Comparison of ENCODE assay signal across 25 cellular contexts in the genomic region with DNA sequence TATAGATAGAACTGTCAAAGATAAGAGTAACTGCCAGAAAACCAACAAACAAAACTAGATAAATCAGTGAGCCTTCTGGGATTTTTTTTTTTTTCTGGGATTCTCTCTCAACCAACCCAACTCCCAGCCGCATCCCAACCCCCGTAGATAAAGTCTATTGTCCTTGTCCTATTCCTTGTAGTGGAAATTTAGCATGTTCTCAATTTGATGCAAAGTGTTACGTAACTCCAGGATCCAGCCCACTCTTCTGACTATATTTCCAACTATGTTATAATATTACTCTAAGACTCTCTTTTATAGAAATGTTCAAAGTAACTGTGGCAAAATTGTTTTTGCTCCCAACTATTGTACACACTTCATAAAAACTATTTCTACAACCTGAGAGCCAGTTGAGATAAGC. TPM values are rescaled to one million over a fixed set of nuclear protein-coding genes. Genes with fewer than 3 reads are reported as not detected.
DNase-seq lines count a peak whose midpoint lies in the region; ATAC-seq, FAIRE-seq and TF ChIP-seq lines count a peak whose summit lies in the region.
"Had no signal": no experiment of that assay in that cellular context is flagged by ENCODE, and none has a peak within 500 bp of the region (broad histone marks: within the 10 kb centered on the region; RNA-seq: fewer than 3 reads in every experiment).

No MANE protein-coding gene starts in this region.

- H2AFZ ChIP-seq in IMR-90 (replicated peaks; ENCODE audit: low read length, poor library complexity) (no peak overlapping the region), H1 (ENCODE audit: low read length) (no peak overlapping the region)

- H3K9ac ChIP-seq in IMR-90 (ENCODE audit: low read depth, low read length) (no peak overlapping the region), H1 (replicated peaks in 1 of 4; ENCODE audit: extremely low read depth in 1 of 4, low read depth in 3 of 4, low read length in 3 of 4) (no peak overlapping the region)
- H3K9ac ChIP-seq: BLaER1 treated with 17β-estradiol and CSF1 and Interleukin-3, amounts not matched to agents 10 nM and 100 nM had no signal

- H3K4ac ChIP-seq in IMR-90 (ENCODE audit: low read depth, low read length), result no peak overlapping the region
- no peak overlapping the region for H3K4ac ChIP-seq in H1 (replicated peaks; ENCODE audit: insufficient read length, low read depth, low read length)

- H4K20me1 ChIP-seq in IMR-90 (ENCODE audit: insufficient read depth, low read length) (no peaks in the 10 kb centered on the region), H1 (replicated peaks in 1 of 2; ENCODE audit: control insufficient read depth in 1 of 2, insufficient read depth in 2 of 2, low read length in 2 of 2) (no peaks in the 10 kb centered on the region)
- H4K20me1 ChIP-seq: BLaER1 treated with 17β-estradiol and CSF1 and Interleukin-3, amounts not matched to agents 10 nM and 100 nM had no signal

- ATAC-seq in IMR-90 (ENCODE audit: low read depth), result no peak
- ATAC-seq: CD8-positive, alpha-beta T cell; GM12878 had no signal

- TF ChIP-seq CTCF in IMR-90 (conservative IDR thresholded peaks at IDR 0.05; ENCODE audit: low read depth, low read length) (no peak), H1 (IDR thresholded peaks at IDR 0.05; ENCODE audit: control extremely low read depth in 1 of 3, insufficient read depth in 1 of 3, low read depth in 1 of 3, low read length in 3 of 3) (no peak), fibroblast of the aortic adventitia (IDR thresholded peaks at IDR 0.05; ENCODE audit: insufficient read depth, low read length) (no peak), WERI-Rb-1 (IDR thresholded peaks at IDR 0.05; ENCODE audit: low read depth, low read length) (no peak)

- H3K79me1 ChIP-seq in IMR-90 (ENCODE audit: low read depth in 1 of 2, low read length in 2 of 2) (no peaks in the 10 kb centered on the region), H1 (ENCODE audit: low read depth, low read length) (no peaks in the 10 kb centered on the region)

- no peaks in the 10 kb centered on the region for H3K36me3 Mint-ChIP-seq in activated CD4-positive, alpha-beta T cell treated with anti-CD3 and anti-CD28 coated beads, Interleukin-2, amount 10 ng/mL, durations not matched to agents 7 days and 5 days (ENCODE audit: low read depth)
- H3K36me3 Mint-ChIP-seq: CD8-positive, alpha-beta T cell had no signal

- H3K56ac ChIP-seq in IMR-90 (ENCODE audit: extremely low read depth, insufficient read depth, low read length), result no peak overlapping the region
- no peak overlapping the region for H3K56ac ChIP-seq in H1 (replicated peaks; ENCODE audit: insufficient read length, low read depth, low read length)

- H2AK5ac ChIP-seq in IMR-90 (ENCODE audit: low read depth, low read length), result no peak overlapping the region
- H2AK5ac ChIP-seq in H1 (ENCODE audit: low read depth, low read length), result no peak overlapping the region

- H3K36me3 ChIP-seq in IMR-90 (ENCODE audit: control insufficient read depth, insufficient read depth, low read length) (no peaks in the 10 kb centered on the region), H1 (ENCODE audit: control insufficient read depth in 2 of 4, insufficient read depth in 4 of 4, low read length in 3 of 4) (no peaks in the 10 kb centered on the region; a peak in 2 of 8 replicates), WERI-Rb-1 (no peaks in the 10 kb centered on the region)
- H3K36me3 ChIP-seq: BLaER1 treated with 17β-estradiol and CSF1 and Interleukin-3, amounts not matched to agents 10 nM and 100 nM had no signal

- POLR2A ChIA-PET in IMR-90 (lab: Charles Lee; ENCODE audit: unreplicated experiment) (no interaction called here), H1 (lab: Charles Lee; ENCODE audit: partially characterized antibody) (no interaction called here)
- POLR2A ChIA-PET in activated CD4-positive, alpha-beta T cell treated with anti-CD3 and anti-CD28 coated beads, Interleukin-2, amount 10 ng/mL, durations not matched to agents 7 days and 5 days (lab: Charles Lee), result no interaction called here

- peaks cover 16% of the 10 kb centered on the region for H3K27me3 Mint-ChIP-seq in activated CD4-positive, alpha-beta T cell treated with anti-CD3 and anti-CD28 coated beads, Interleukin-2, amount 10 ng/mL, durations not matched to agents 7 days and 5 days

- H3K14ac ChIP-seq in IMR-90 (replicated peaks; ENCODE audit: low read depth, low read length), result no peak overlapping the region
- no peak overlapping the region for H3K14ac ChIP-seq in H1 (ENCODE audit: insufficient read length)

- H3K79me2 ChIP-seq in H1 (ENCODE audit: control insufficient read depth in 1 of 2, insufficient read depth in 2 of 2, low read length in 2 of 2), result no peaks in the 10 kb centered on the region

- intact Hi-C loops in IMR-90 (cut with micrococcal nuclease), result loop anchor here (5.0 kb wide), 1 partner anchor 337 kb away; no protein-coding TSS in a partner anchor

- no TSS peak for BruUV-seq in IMR-90 (replicated peaks; lab: Mats Ljungman, UMichigan)

- no peak overlapping the region for H4K8ac ChIP-seq in IMR-90 (ENCODE audit: low read depth in 2 of 2, low read length in 2 of 2)
- H4K8ac ChIP-seq in H1 (ENCODE audit: extremely low read depth, insufficient read depth, low read length), result no peak overlapping the region

- H2BK5ac ChIP-seq in IMR-90 (ENCODE audit: low read depth, low read length, poor library complexity, severe bottlenecking) (no peak overlapping the region), H1 (ENCODE audit: low read depth, low read length) (no peak overlapping the region)

- H3K27me3 ChIP-seq in IMR-90 (ENCODE audit: control insufficient read depth, insufficient read depth, low read length), result peaks cover 2% of the 10 kb centered on the region; the same call in 1 of the 2 replicates
- no peaks in the 10 kb centered on the region for H3K27me3 ChIP-seq in H1 (replicated peaks in 1 of 4; ENCODE audit: control insufficient read depth in 3 of 4, extremely low read depth in 1 of 4, insufficient read depth in 3 of 4, low read length in 3 of 4)
- H3K27me3 ChIP-seq in WERI-Rb-1 (ENCODE audit: insufficient read depth, low read depth, severe bottlenecking), result peaks cover 9% of the 10 kb centered on the region
- H3K27me3 ChIP-seq: BLaER1 treated with 17β-estradiol and CSF1 and Interleukin-3, amounts not matched to agents 10 nM and 100 nM had no signal

- H2BK12ac ChIP-seq in H1 (ENCODE audit: low read depth, low read length), result no peak overlapping the region

- H3K4me1 Mint-ChIP-seq in activated CD4-positive, alpha-beta T cell treated with anti-CD3 and anti-CD28 coated beads, Interleukin-2, amount 10 ng/mL, durations not matched to agents 7 days and 5 days, result no peaks in the 10 kb centered on the region
- H3K4me1 Mint-ChIP-seq: B cell had no signal

- no CpG with 5 or more reads among the region's 3 CpGs for WGBS in IMR-90 (ENCODE audit: extremely low coverage in 2 of 2, insufficient read length in 1 of 2), 2 experiments
- WGBS in H1 (ENCODE audit: extremely low coverage in 1 of 2, insufficient coverage in 1 of 2, insufficient read length in 1 of 2, insufficient replicate concordance in 2 of 2, low coverage in 1 of 2, low lambda C conversion rate in 2 of 2, missing lambda C conversion rate in 1 of 2), 2 experiments, result 94% methylated on average over 3 of the region's 3 CpGs; no CpG with 5 or more reads in 1 of the 2 experiments

- H3K4me1 ChIP-seq in IMR-90 (ENCODE audit: control insufficient read depth, insufficient read depth, low read length), result peaks cover 4% of the 10 kb centered on the region
- H3K4me1 ChIP-seq in H1 (replicated peaks in 1 of 4; ENCODE audit: control insufficient read depth in 3 of 4, insufficient read depth in 4 of 4, low read length in 3 of 4), result no peaks in the 10 kb centered on the region
- H3K4me1 ChIP-seq: BLaER1 treated with 17β-estradiol and CSF1 and Interleukin-3, amounts not matched to agents 10 nM and 100 nM; Caco-2 had no signal

- H4K5ac ChIP-seq in IMR-90 (ENCODE audit: low read depth, low read length) (no peak overlapping the region), H1 (ENCODE audit: insufficient read length, low read depth, low read length) (no peak overlapping the region)

- H2BK15ac ChIP-seq in IMR-90 (ENCODE audit: low read depth, low read length) (no peak overlapping the region), H1 (ENCODE audit: low read length) (no peak overlapping the region)

- H3K27ac Mint-ChIP-seq in activated CD4-positive, alpha-beta T cell treated with anti-CD3 and anti-CD28 coated beads, Interleukin-2, amount 10 ng/mL, durations not matched to agents 7 days and 5 days, result no peak overlapping the region
- H3K27ac Mint-ChIP-seq: B cell; CD4-positive, alpha-beta T cell; CD8-positive, alpha-beta T cell had no signal

- H3K9me1 ChIP-seq in IMR-90 (ENCODE audit: insufficient read depth, low read length), result no peaks in the 10 kb centered on the region

- no peak overlapping the region for H4K91ac ChIP-seq in IMR-90 (ENCODE audit: insufficient read depth, low read depth, low read length)
- H4K91ac ChIP-seq in H1 (replicated peaks; ENCODE audit: insufficient read length, low read length), result no peak overlapping the region

- no peak overlapping the region for H2AK9ac ChIP-seq in IMR-90 (replicated peaks; ENCODE audit: low read depth, low read length, poor library complexity)

- no peak overlapping the region for H2BK120ac ChIP-seq in IMR-90 (ENCODE audit: low read depth, low read length)
- H2BK120ac ChIP-seq in H1 (replicated peaks; ENCODE audit: low read depth, low read length), result no peak overlapping the region

- H3K27ac ChIP-seq in IMR-90 (ENCODE audit: insufficient read depth, low read length) (no peak overlapping the region), H1 (ENCODE audit: low read depth, low read length) (no peak overlapping the region), WERI-Rb-1 (no peak overlapping the region)
- H3K27ac ChIP-seq: BLaER1 treated with 17β-estradiol and CSF1 and Interleukin-3, amounts not matched to agents 10 nM and 100 nM; C4-2B had no signal

- dilution Hi-C loops in IMR-90 (cut with HindIII; ENCODE audit: low sequenced_read_pairs, unreplicated experiment), result no loop called here

- TF ChIP-seq POLR2A in IMR-90 (IDR thresholded peaks at IDR 0.05; ENCODE audit: low read depth, low read length) (no peak), H1 (IDR thresholded peaks at IDR 0.05; ENCODE audit: control extremely low read depth in 1 of 2, low read depth in 2 of 2, low read length in 2 of 2) (no peak)

- DNase-seq in IMR-90, result no peak
- no peak for DNase-seq in H1 (ENCODE audit: low read depth in 1 of 2, low spot score in 2 of 2)
- peak; percentile 60 for DNase-seq in fibroblast of the aortic adventitia (ENCODE audit: low read depth)
- DNase-seq in WERI-Rb-1, result no peak
- no peak for DNase-seq in NCI-H1417 (lab: John Stamatoyannopoulos, UW)
- DNase-seq in NCI-H446 treated with DMSO at 0.1 percent for 48 hours (lab: John Stamatoyannopoulos, UW), result no peak
- no peak for DNase-seq in activated CD4-positive, alpha-beta T cell treated with anti-CD3 and anti-CD28 coated beads, Interleukin-2, amount 10 ng/mL, durations not matched to agents 7 days and 5 days
- DNase-seq: 8988T; ACHN; AML-193; Caco-2; Calu3; CD4-positive, alpha-beta T cell; CD8-positive, alpha-beta T cell; DMS79 treated with DMSO at 0.1 percent for 48 hours had no signal

- in situ Hi-C loops in IMR-90 (cut with MboI; ENCODE audit: low sequenced_read_pairs), result no loop called here

- CTCF ChIA-PET in IMR-90 (lab: Yijun Ruan, JAX) (interaction anchor here (0.7 kb wide), 1 partner anchor 178 kb away, joined by 3 read pairs; no protein-coding TSS in a partner anchor), H1 (lab: Charles Lee; ENCODE audit: partially characterized antibody) (interaction anchor here (1.2 kb wide), 2 partner anchors 18 to 30 kb away, joined by 4 read pairs; no protein-coding TSS in a partner anchor)
- CTCF ChIA-PET in activated CD4-positive, alpha-beta T cell treated with anti-CD3 and anti-CD28 coated beads, Interleukin-2, amount 10 ng/mL, durations not matched to agents 7 days and 5 days (lab: Charles Lee), result interaction anchor here (0.7 kb wide), 1 partner anchor 378 kb away, joined by 4 read pairs; no protein-coding TSS in a partner anchor

- no peak overlapping the region for H3K4me3 Mint-ChIP-seq in activated CD4-positive, alpha-beta T cell treated with anti-CD3 and anti-CD28 coated beads, Interleukin-2, amount 10 ng/mL, durations not matched to agents 7 days and 5 days
- H3K4me3 Mint-ChIP-seq: B cell; CD4-positive, alpha-beta T cell; CD8-positive, alpha-beta T cell had no signal

- no peaks in the 10 kb centered on the region for H3K23me2 ChIP-seq in H1 (ENCODE audit: low read depth, low read length)

- H3K18ac ChIP-seq in IMR-90 (ENCODE audit: low read depth, low read length), result no peak overlapping the region
- no peak overlapping the region for H3K18ac ChIP-seq in H1 (ENCODE audit: extremely low read depth, low read length)

- H3K4me3 ChIP-seq in IMR-90 (ENCODE audit: insufficient read depth, low read depth, low read length), result no peak overlapping the region
- no peak overlapping the region for H3K4me3 ChIP-seq in H1 (ENCODE audit: extremely low read depth in 1 of 4, insufficient read depth in 2 of 4, low read depth in 3 of 4, low read length in 4 of 4)
- no peak overlapping the region for H3K4me3 ChIP-seq in fibroblast of the aortic adventitia (ENCODE audit: low read depth, low read length)
- H3K4me3 ChIP-seq in WERI-Rb-1 (ENCODE audit: low read depth, low read length), result no peak overlapping the region
- H3K4me3 ChIP-seq: BLaER1 treated with 17β-estradiol and CSF1 and Interleukin-3, amounts not matched to agents 10 nM and 100 nM; GM12878 had no signal

- peaks cover 6% of the 10 kb centered on the region for H3K9me3 Mint-ChIP-seq in activated CD4-positive, alpha-beta T cell treated with anti-CD3 and anti-CD28 coated beads, Interleukin-2, amount 10 ng/mL, durations not matched to agents 7 days and 5 days

- no peak for FAIRE-seq in H1 (lab: Jason Lieb, UNC)
- FAIRE-seq: A204.1, D721Med, G401.6, GM12878, GM12892, GM18507 had no signal

- TF ChIP-seq EP300 in Ishikawa (IDR thresholded peaks at IDR 0.05; ENCODE audit: borderline replicate concordance), result no peak
- TF ChIP-seq EP300 in H1 (IDR thresholded peaks at IDR 0.05; ENCODE audit: borderline replicate concordance in 1 of 2, low read depth in 2 of 2, low read length in 2 of 2), result no peak

- no peak overlapping the region for H3K4me2 ChIP-seq in IMR-90 (ENCODE audit: low read depth, low read length)
- H3K4me2 ChIP-seq in H1 (ENCODE audit: insufficient read depth in 1 of 2, low read depth in 2 of 2, low read length in 2 of 2), result no peak overlapping the region
- H3K4me2 ChIP-seq: BLaER1 treated with 17β-estradiol and CSF1 and Interleukin-3, amounts not matched to agents 10 nM and 100 nM had no signal

- H3K9me3 ChIP-seq in IMR-90 (ENCODE audit: control insufficient read depth, insufficient read depth, low read length) (0 out of 2 replicates have a peak, but pooled peaks cover 2% of the 10 kb centered on the region), H1 (ENCODE audit: insufficient read depth in 2 of 2, low read depth in 1 of 2, low read length in 1 of 2) (peaks cover 4 to 6% of the 10 kb centered on the region in 2 experiments; a peak in 2 of 4 replicates), WERI-Rb-1 (ENCODE audit: severe bottlenecking) (peaks cover 24% of the 10 kb centered on the region)

- H2BK20ac ChIP-seq in IMR-90 (ENCODE audit: low read depth, low read length) (no peak overlapping the region), H1 (ENCODE audit: low read length) (no peak overlapping the region)

- TF ChIP-seq RAD21 in IMR-90 (IDR thresholded peaks at IDR 0.05; ENCODE audit: low read length) (no peak), Ishikawa (IDR thresholded peaks at IDR 0.05; ENCODE audit: low read depth) (no peak), H1 (IDR thresholded peaks at IDR 0.05 in 1 of 2, conservative IDR thresholded peaks at IDR 0.05 in 1 of 2; ENCODE audit: low read depth in 2 of 2, low read length in 2 of 2) (no peak)

- H3K23ac ChIP-seq in IMR-90 (ENCODE audit: low read depth, low read length) (no peak overlapping the region), H1 (ENCODE audit: insufficient read length) (no peak overlapping the region)

RNA-seq across cellular contexts. Expression of a gene that starts 15.4 kb away (rescaled TPM):
- total RNA-seq in IMR-90 (2012; rRNA removed) (72.2 and 92.1 TPM in 2 replicates), fibroblast of the aortic adventitia (ENCODE audit: low replicate concordance) (25.8 and 48.4 TPM in 2 replicates)
- polyA plus RNA-seq in IMR-90 (2012; rRNA removed) (14.2 and 15.3 TPM in 2 replicates), H1 (2011; rRNA removed) (53.7 and 56.4 TPM in 2 replicates)
- 8.3 and 11.6 TPM in 2 replicates for polyA plus RNA-seq in IMR-90 (2012; cell fraction: cytosol; rRNA removed)
- polyA plus RNA-seq in IMR-90 (2012; cell fraction: nucleus; rRNA removed; ENCODE audit: low replicate concordance), result 6.4 and 14.9 TPM in 2 replicates
- 113 and 119 TPM in 2 replicates for total RNA-seq in H1 (2021; fragmentation: NEBNext Ultra II Directional; extraction: Animal tissue kit (Norgen Biotek cat#: 25700))
- polyA plus RNA-seq in H1 (2011; cell fraction: cytosol; rRNA removed), result 147 TPM
- 71.5 TPM for polyA plus RNA-seq in H1 (2011; cell fraction: nucleus; rRNA removed)
- polyA plus RNA-seq in H1 (2012, experiment 1 of 2), result 86.0 to 106 TPM (median 98.0 TPM) in 4 replicates
- polyA plus RNA-seq in H1 (2012, experiment 2 of 2), result 14.0 TPM
- 92.0 TPM for polyA plus RNA-seq in H1 (2013, experiment 1 of 2)
- 90.7 TPM for polyA plus RNA-seq in H1 (2013, experiment 2 of 2)
- 90.6 and 115 TPM in 2 replicates for polyA minus RNA-seq in H1 (2011; rRNA and poly(A)+ RNA removed)
- polyA minus RNA-seq in H1 (2011; cell fraction: cytosol; rRNA and poly(A)+ RNA removed), result 79.0 TPM
- 156 TPM for polyA minus RNA-seq in H1 (2011; cell fraction: nucleus; rRNA and poly(A)+ RNA removed)
- 10 to 100 TPM; 25.0 to 33.6 TPM for total RNA-seq in activated CD4-positive, alpha-beta T cell treated with anti-CD3 and anti-CD28 coated beads, Interleukin-2, amount 10 ng/mL, durations not matched to agents 7 days and 5 days
